ENCODE assay signal across 22 cellular contexts in the genomic region with DNA sequence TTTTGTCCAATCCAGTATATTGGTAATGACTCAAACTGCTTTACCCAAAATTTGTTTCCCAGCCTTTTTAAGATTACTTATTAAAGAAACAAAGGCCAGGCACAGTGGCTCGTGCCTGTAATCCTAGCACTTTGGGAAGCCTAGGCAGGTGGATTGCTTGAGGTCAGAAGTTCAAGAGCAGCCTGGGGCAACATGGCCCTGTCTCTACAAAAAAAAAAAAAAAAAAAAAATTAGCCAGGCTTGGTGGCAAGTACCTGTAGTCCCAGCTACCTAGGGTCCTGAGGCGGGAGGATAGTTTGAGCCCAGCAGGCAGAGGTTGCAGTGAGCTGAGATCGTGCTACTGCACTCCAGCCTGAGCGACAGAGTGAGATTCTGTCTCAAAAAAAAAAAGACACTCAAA.
"Had no signal": no experiment of that assay in that cellular context is flagged by ENCODE, and none has a peak within 500 bp of the region (broad histone marks: within the 10 kb centered on the region; RNA-seq: fewer than 3 reads in every experiment).

No MANE protein-coding gene starts in this region.

- H3K27me3 ChIP-seq: dorsolateral prefrontal cortex, hepatocyte, suprapubic skin, thyroid gland, upper lobe of left lung, uterus had no signal

- H3K4me3 ChIP-seq: dorsolateral prefrontal cortex, hepatocyte, mucosa of descending colon, smooth muscle cell, suprapubic skin, thyroid gland, upper lobe of left lung, uterus had no signal

- H3K9me3 ChIP-seq: mucosa of descending colon, neutrophil, suprapubic skin, thyroid gland, upper lobe of left lung, uterus had no signal

- H3K4me2 ChIP-seq: hepatocyte, smooth muscle cell had no signal

- ATAC-seq: left colon; mucosa of descending colon; naive thymus-derived CD8-positive, alpha-beta T cell; right cardiac atrium; stimulated activated effector memory CD8-positive, alpha-beta T cell treated with anti-CD3 and anti-CD28 coated beads, Interleukin-12 subunit alpha, Interleukin-12 subunit beta, amount 100 ng/mL, for 72 hours; stimulated activated naive CD8-positive, alpha-beta T cell treated with anti-CD3 and anti-CD28 coated beads, Interleukin-15, Interleukin-2, amounts not matched to agents 100 U/mL and 50 U/mL, for 24 hours had no signal

- H3K36me3 ChIP-seq: neutrophil, suprapubic skin, thyroid gland, upper lobe of left lung, uterus had no signal

- DNase-seq: cortex of kidney; dorsolateral prefrontal cortex; effector CD8-positive, alpha-beta T cell; foreskin melanocyte; head of caudate nucleus; left colon; mammary epithelial cell; mucosa of descending colon; naive thymus-derived CD8-positive, alpha-beta T cell; posterior cingulate gyrus; right cardiac atrium; stimulated activated CD4-positive, alpha-beta T cell treated with anti-CD3 and anti-CD28 coated beads, Interleukin-4, amount 100 ng/mL, for 1 hour; stimulated activated CD8-positive, alpha-beta memory T cell treated with anti-CD3 and anti-CD28 coated beads, Interleukin-4, amount 100 ng/mL, for 48 hours; stimulated activated naive CD8-positive, alpha-beta T cell treated with anti-CD3 and anti-CD28 coated beads, Interleukin-15, Interleukin-2, amounts not matched to agents 100 U/mL and 50 U/mL, for 24 hours; thyroid gland; upper lobe of left lung; uterus had no signal

- H3K4me1 ChIP-seq: uterus had no signal

- H2AFZ ChIP-seq: hepatocyte had no signal

- H3K27ac ChIP-seq: dorsolateral prefrontal cortex, hepatocyte, neutrophil, suprapubic skin, thyroid gland, upper lobe of left lung, uterus had no signal
